24 cellular contexts compared by ENCODE assay signal in genomic region chr5:60550311-60550710, GRCh38.
DNase-seq lines count a peak whose midpoint lies in the region; ATAC-seq, FAIRE-seq and TF ChIP-seq lines count a peak whose summit lies in the region.
"Had no signal": no experiment of that assay in that cellular context is flagged by ENCODE, and none has a peak within 500 bp of the region (broad histone marks: within the 10 kb centered on the region; RNA-seq: fewer than 3 reads in every experiment).

No MANE protein-coding gene starts in this region.

- POLR2A ChIA-PET in A549 (lab: Yijun Ruan, JAX) = no interaction called here

- no peaks in the 10 kb centered on the region for H3K27me3 Mint-ChIP-seq in natural killer cell (ENCODE audit: low read depth in 2 of 2)
- H3K27me3 Mint-ChIP-seq: CD4-positive, alpha-beta T cell had no signal

- H3K36me3 Mint-ChIP-seq in natural killer cell = no peaks in the 10 kb centered on the region
- H3K36me3 Mint-ChIP-seq: CD14-positive monocyte; CD8-positive, alpha-beta memory T cell had no signal

- no peaks in the 10 kb centered on the region for H3K4me1 Mint-ChIP-seq in natural killer cell
- H3K4me1 Mint-ChIP-seq: CD8-positive, alpha-beta memory T cell had no signal

- peaks cover 3 to 6% of the 10 kb centered on the region in 2 donors for H3K9me3 Mint-ChIP-seq in natural killer cell
- H3K9me3 Mint-ChIP-seq: CD8-positive, alpha-beta memory T cell; HFFc6 had no signal

- 92% methylated on average over 1 of the region's 1 CpG for WGBS in A549 (ENCODE audit: missing lambda C conversion rate)
- WGBS in gastroesophageal sphincter (ENCODE audit: low coverage in 1 of 2), 2 donors = 80 to 90% methylated on average over 1 of the region's 1 CpG

- FAIRE-seq in A549 (lab: Jason Lieb, UNC) = no peak
- FAIRE-seq: D721Med, GM12891, H54 had no signal

- no peak for DNase-seq in A549 (ENCODE audit: low read depth in 1 of 2, low spot score in 1 of 2)
- DNase-seq in natural killer cell = no peak
- no peak for DNase-seq in GM10266 (ENCODE audit: extremely low spot score)
- DNase-seq: ACHN; AML-193; BE2C; CD4-positive, alpha-beta T cell; CD8-positive, alpha-beta memory T cell; DMS 273 treated with DMSO at 0.1 percent for 48 hours; DMS79; EL; GDM1; GOT3; HFFc6 had no signal

- H3K4me3 Mint-ChIP-seq in natural killer cell = no peak overlapping the region
- H3K4me3 Mint-ChIP-seq: CD14-positive monocyte; CD4-positive, alpha-beta T cell; CD8-positive, alpha-beta memory T cell; HFFc6 had no signal

- H3K27me3 ChIP-seq in gastroesophageal sphincter (no peaks in the 10 kb centered on the region), rectal smooth muscle tissue (ENCODE audit: control insufficient read depth, insufficient read depth, low read length) (no peaks in the 10 kb centered on the region)
- H3K27me3 ChIP-seq: BE2C; BLaER1 treated with 17β-estradiol and CSF1 and Interleukin-3, amounts not matched to agents 10 nM and 100 nM had no signal

- no peak overlapping the region for H3K4me2 ChIP-seq in A549
- H3K4me2 ChIP-seq: BLaER1 treated with 17β-estradiol and CSF1 and Interleukin-3, amounts not matched to agents 10 nM and 100 nM had no signal

- TF ChIP-seq CTCF in A549 (IDR thresholded peaks at IDR 0.05) (no peak), gastroesophageal sphincter (IDR thresholded peaks at IDR 0.05) (no peak), natural killer cell (IDR thresholded peaks at IDR 0.05) (no peak), GM10266 (IDR thresholded peaks at IDR 0.05; ENCODE audit: control insufficient read depth, insufficient read depth, low read depth, missing control alignments) (no peak)

- H3K4me1 ChIP-seq in A549 = no peaks in the 10 kb centered on the region
- peaks cover 0 to 41% (median 13%) of the 10 kb centered on the region in 3 donors for H3K4me1 ChIP-seq in gastroesophageal sphincter
- peaks cover 16% of the 10 kb centered on the region for H3K4me1 ChIP-seq in rectal smooth muscle tissue (ENCODE audit: control insufficient read depth, insufficient read depth, low read length)
- H3K4me1 ChIP-seq: BE2C, HAP-1 had no signal

- H3K27ac Mint-ChIP-seq in natural killer cell = no peak overlapping the region
- H3K27ac Mint-ChIP-seq: CD14-positive monocyte; CD4-positive, alpha-beta T cell; CD8-positive, alpha-beta memory T cell; HFFc6 had no signal

- TF ChIP-seq POLR2A in A549 (IDR thresholded peaks at IDR 0.05; ENCODE audit: low read length) = no peak
- no peak for TF ChIP-seq POLR2A in gastroesophageal sphincter (IDR thresholded peaks at IDR 0.05)

- H3K4me3 ChIP-seq in A549 = no peak overlapping the region
- no peak overlapping the region for H3K4me3 ChIP-seq in gastroesophageal sphincter
- H3K4me3 ChIP-seq in rectal smooth muscle tissue (ENCODE audit: low read length) = no peak overlapping the region
- H3K4me3 ChIP-seq: BLaER1 treated with 17β-estradiol and CSF1 and Interleukin-3, amounts not matched to agents 10 nM and 100 nM; HAP-1 had no signal

- intact Hi-C loops in natural killer cell (cut with micrococcal nuclease) = no loop called here

- ATAC-seq in A549 = no peak
- ATAC-seq in gastroesophageal sphincter = no peak
- ATAC-seq in natural killer cell = no peak
- no peak for ATAC-seq in HG03565 (IDR thresholded peaks at IDR 0.05; ENCODE audit: unreplicated experiment)

- TF ChIP-seq EP300 in A549 (IDR thresholded peaks at IDR 0.05) (no peak), gastroesophageal sphincter (IDR thresholded peaks at IDR 0.05) (no peak)

- H3K36me3 ChIP-seq in gastroesophageal sphincter (no peaks in the 10 kb centered on the region), rectal smooth muscle tissue (ENCODE audit: control insufficient read depth, insufficient read depth, low read length) (no peaks in the 10 kb centered on the region)
- H3K36me3 ChIP-seq: BE2C, HAP-1 had no signal

- peaks cover 4% of the 10 kb centered on the region; the same call in 1 of the 3 replicates for H3K9me3 ChIP-seq in A549
- no peaks in the 10 kb centered on the region for H3K9me3 ChIP-seq in gastroesophageal sphincter
- H3K9me3 ChIP-seq: BE2C, HAP-1 had no signal

- CTCF ChIA-PET in A549 (lab: Yijun Ruan, JAX) = no interaction called here

- no peak overlapping the region for H3K9ac ChIP-seq in rectal smooth muscle tissue (ENCODE audit: low read length)
- H3K9ac ChIP-seq: BLaER1 treated with 17β-estradiol and CSF1 and Interleukin-3, amounts not matched to agents 10 nM and 100 nM had no signal

- H3K27ac ChIP-seq in A549 (no peak overlapping the region), gastroesophageal sphincter (peak overlapping the region; percentile 47 to 83 (median 65)), rectal smooth muscle tissue (ENCODE audit: low read depth, low read length) (peak overlapping the region; percentile 21)
- H3K27ac ChIP-seq: 22Rv1; BLaER1 treated with 17β-estradiol and CSF1 and Interleukin-3, amounts not matched to agents 10 nM and 100 nM had no signal

- TF ChIP-seq RAD21 in A549 (conservative IDR thresholded peaks at IDR 0.05 in 1 of 2, IDR thresholded peaks at IDR 0.05 in 1 of 2) = no peak

TF ChIP-seq in A549, 52 proteins besides CTCF, POLR2A, EP300 and RAD21:
- no peak for TF ChIP-seq SREBF2 (IDR thresholded peaks at IDR 0.05)
- TF ChIP-seq HMGXB4 (CRISPR knock-in tag; IDR thresholded peaks at IDR 0.05; ENCODE audit: borderline replicate concordance) = no peak
- peak; percentile 31; the same call in 1 of the 2 replicates for TF ChIP-seq NFE2L2 (conservative IDR thresholded peaks at IDR 0.05; ENCODE audit: low read length)
- TF ChIP-seq RFX5 (IDR thresholded peaks at IDR 0.05) = no peak
TF ChIP-seq in A549: peak in this region for 1.

Comparison
In these comparisons a context has a peak if more than half of its experiments do, and no peak if none do; other contexts are left out.
1. H3K27ac ChIP-seq: peak in gastroesophageal sphincter (4 of 4) and rectal smooth muscle tissue (single experiment); none in A549 (0 of 2).